19 cellular contexts compared by ENCODE assay signal in genomic region chr16:89050868-89051311, GRCh38. TPM values are rescaled to one million over a fixed set of nuclear protein-coding genes. Genes with fewer than 3 reads are reported as not detected.
A peak's percentile ranks its signal among the peaks of the same experiment; 100 is the strongest.
DNase-seq lines count a peak whose midpoint lies in the region; ATAC-seq and TF ChIP-seq lines count a peak whose summit lies in the region.
"Had no signal": no experiment of that assay in that cellular context is flagged by ENCODE, and none has a peak within 500 bp of the region (broad histone marks: within the 10 kb centered on the region; RNA-seq: fewer than 3 reads in every experiment).

No MANE protein-coding gene starts in this region.

- TF ChIP-seq CTCF in dorsolateral prefrontal cortex (IDR thresholded peaks at IDR 0.05 in 54 of 56, conservative IDR thresholded peaks at IDR 0.05 in 2 of 56; ENCODE audit: low read depth in 1 of 56, partially characterized antibody in 56 of 56): no peak
- no peak for TF ChIP-seq CTCF in nephron progenitor cell (IDR thresholded peaks at IDR 0.05)

- no peak overlapping the region for H3K27ac Mint-ChIP-seq in nephron progenitor cell
- H3K27ac Mint-ChIP-seq: CD4-positive, CD25-positive, alpha-beta regulatory T cell; H9 had no signal

- H3K36me3 ChIP-seq in BLaER1: no peaks in the 10 kb centered on the region

- no peaks in the 10 kb centered on the region for H3K9me3 Mint-ChIP-seq in nephron progenitor cell

- peaks cover 56% of the 10 kb centered on the region for H3K4me1 ChIP-seq in BLaER1

- intact Hi-C loops in dorsolateral prefrontal cortex (cut with DNase I): loop anchor here in 1 of 2 donors (5.0 kb wide), 1 partner anchor 109 kb away; no protein-coding TSS in a partner anchor

- H3K4me2 ChIP-seq in BLaER1: peak overlapping the region; percentile 86
- H3K4me2 ChIP-seq: PC-9 had no signal

- DNase-seq in DMS 273 (lab: John Stamatoyannopoulos, UW; ENCODE audit: unreplicated experiment) (peak; percentile 38), DMS 273 treated with DMSO at 0.1 percent for 48 hours (lab: John Stamatoyannopoulos, UW) (no peak), dorsolateral prefrontal cortex (no peak), nephron progenitor cell (peak; percentile 14), NCI-H2029 treated with DMSO at 0.1 percent for 48 hours (lab: John Stamatoyannopoulos, UW) (no peak), HT-29 (ENCODE audit: low spot score) (no peak)
- DNase-seq: CD4-positive, CD25-positive, alpha-beta regulatory T cell; COR-L47; H9; NCI-H1092; NCI-H1436; NCI-H187 treated with DMSO at 0.1 percent for 48 hours; PC-9; RPMI8226 had no signal

- H3K9me3 ChIP-seq in BLaER1: no peaks in the 10 kb centered on the region

- peaks cover 20% of the 10 kb centered on the region for H3K27me3 Mint-ChIP-seq in nephron progenitor cell (ENCODE audit: low read depth, poor library complexity)
- H3K27me3 Mint-ChIP-seq: CD4-positive, CD25-positive, alpha-beta regulatory T cell had no signal

- no peak for ATAC-seq in GM19395 (IDR thresholded peaks at IDR 0.05; ENCODE audit: unreplicated experiment)
- ATAC-seq: K562, SK-N-SH treated with all-trans-retinoic acid at 6 μM for 48 hours had no signal

- H3K36me3 Mint-ChIP-seq in nephron progenitor cell (ENCODE audit: low read depth): no peaks in the 10 kb centered on the region
- H3K36me3 Mint-ChIP-seq: CD4-positive, CD25-positive, alpha-beta regulatory T cell had no signal

- H3K4me1 Mint-ChIP-seq in nephron progenitor cell: peaks cover 27% of the 10 kb centered on the region
- H3K4me1 Mint-ChIP-seq: CD4-positive, CD25-positive, alpha-beta regulatory T cell had no signal

- H3K4me3 Mint-ChIP-seq in nephron progenitor cell: no peak overlapping the region
- H3K4me3 Mint-ChIP-seq: CD4-positive, CD25-positive, alpha-beta regulatory T cell; H9 had no signal

- H3K27ac ChIP-seq in BLaER1 (no peak overlapping the region), dorsolateral prefrontal cortex (peak overlapping the region in 2 of 59 donors; percentile 18 to 85)
- H3K27ac ChIP-seq: 22Rv1, PC-9 had no signal

- no peak overlapping the region for H3K9ac ChIP-seq in BLaER1

- H4K20me1 ChIP-seq in BLaER1: peaks cover 16% of the 10 kb centered on the region; the same call in 1 of the 2 replicates

- no peaks in the 10 kb centered on the region for H3K27me3 ChIP-seq in BLaER1
- H3K27me3 ChIP-seq in dorsolateral prefrontal cortex: peaks cover 0 to 62% (median 5%) of the 10 kb centered on the region in 45 donors

- no peak overlapping the region for H3K4me3 ChIP-seq in BLaER1
- peak overlapping the region in 54 of 59 donors; percentile 27 to 77 (median 62) for H3K4me3 ChIP-seq in dorsolateral prefrontal cortex
- H3K4me3 ChIP-seq: K562, PC-9 had no signal

RNA-seq across cellular contexts. Expression of gene ACSF3, which starts 42.8 kb away (rescaled TPM):
- total RNA-seq in dorsolateral prefrontal cortex: 10 to 100 TPM; 20.4 to 51.9 (median 33.6) TPM
- total RNA-seq in HT-29 (2014; rRNA removed; shearing (Covaris generic)): 41.3 and 43.5 TPM in 2 replicates

Comparison
In these comparisons a context has a peak if more than half of its experiments do, and no peak if none do; other contexts are left out.
1. DNase-seq: peak in DMS 273 (single experiment) and nephron progenitor cell (single experiment); none in DMS 273 treated with DMSO at 0.1 percent for 48 hours (single experiment), dorsolateral prefrontal cortex (0 of 10), NCI-H2029 treated with DMSO at 0.1 percent for 48 hours (single experiment) and HT-29 (single experiment).